In genomic region chr1:21397813-21398188, GRCh38 we compare ENCODE assay signal across 10 cellular contexts. TPM values are rescaled to one million over a fixed set of nuclear protein-coding genes. Genes with fewer than 3 reads are reported as not detected.
DNase-seq lines count a peak whose midpoint lies in the region; ATAC-seq, FAIRE-seq and TF ChIP-seq lines count a peak whose summit lies in the region.
"Had no signal": no experiment of that assay in that cellular context is flagged by ENCODE, and none has a peak within 500 bp of the region (broad histone marks: within the 10 kb centered on the region; RNA-seq: fewer than 3 reads in every experiment).

No MANE protein-coding gene starts in this region.

- peaks cover 3 to 15% (median 8%) of the 10 kb centered on the region in 3 donors for H3K4me1 Mint-ChIP-seq in CD8-positive, alpha-beta memory T cell
- peaks cover 1% of the 10 kb centered on the region for H3K4me1 Mint-ChIP-seq in activated T-helper 2 cell treated with anti-CD3 and anti-CD28 coated beads, Interferon-gamma antibody, Interleukin-2, Interleukin-4, amounts not matched to agents 10 μg/mL and 5 μg/mL and 100 μg/mL, durations not matched to agents 14 hours and 24 hours and 36 hours (ENCODE audit: low read depth)
- H3K4me1 Mint-ChIP-seq in naive thymus-derived CD8-positive, alpha-beta T cell: peaks cover 0 to 14% (median 7%) of the 10 kb centered on the region in 4 donors

- no peaks in the 10 kb centered on the region for H3K4me1 ChIP-seq in CD8-positive, alpha-beta memory T cell (ENCODE audit: insufficient read depth, low read length)
- no peaks in the 10 kb centered on the region for H3K4me1 ChIP-seq in small intestine (ENCODE audit: control insufficient read depth in 2 of 2, insufficient read depth in 1 of 2, low read depth in 1 of 2, low read length in 1 of 2)
- H3K4me1 ChIP-seq: gastrocnemius medialis had no signal

- no peak overlapping the region for H3K27ac ChIP-seq in CD8-positive, alpha-beta memory T cell (ENCODE audit: low read depth, low read length)
- no peak overlapping the region for H3K27ac ChIP-seq in small intestine (ENCODE audit: low read depth in 1 of 2, low read length in 1 of 2)
- H3K27ac ChIP-seq: gastrocnemius medialis had no signal

- no peaks in the 10 kb centered on the region for H3K9me3 ChIP-seq in CD8-positive, alpha-beta memory T cell (ENCODE audit: low read length)
- no peaks in the 10 kb centered on the region for H3K9me3 ChIP-seq in small intestine (ENCODE audit: control insufficient read depth, low read depth)
- H3K9me3 ChIP-seq: gastrocnemius medialis had no signal

- peak overlapping the region; percentile 42 to 94 (median 76) for H3K4me3 Mint-ChIP-seq in CD8-positive, alpha-beta memory T cell
- peak overlapping the region; percentile 23 for H3K4me3 Mint-ChIP-seq in activated T-helper 2 cell treated with anti-CD3 and anti-CD28 coated beads, Interferon-gamma antibody, Interleukin-2, Interleukin-4, amounts not matched to agents 10 μg/mL and 5 μg/mL and 100 μg/mL, durations not matched to agents 14 hours and 24 hours and 36 hours (ENCODE audit: low read depth)
- H3K4me3 Mint-ChIP-seq in naive thymus-derived CD8-positive, alpha-beta T cell: peak overlapping the region; percentile 64 to 86 (median 72)

- TF ChIP-seq CTCF in lower leg skin (IDR thresholded peaks at IDR 0.05): no peak

- H3K36me3 Mint-ChIP-seq in CD8-positive, alpha-beta memory T cell: no peaks in the 10 kb centered on the region
- no peaks in the 10 kb centered on the region for H3K36me3 Mint-ChIP-seq in activated T-helper 2 cell treated with anti-CD3 and anti-CD28 coated beads, Interferon-gamma antibody, Interleukin-2, Interleukin-4, amounts not matched to agents 10 μg/mL and 5 μg/mL and 100 μg/mL, durations not matched to agents 14 hours and 24 hours and 36 hours (ENCODE audit: low read depth)
- H3K36me3 Mint-ChIP-seq in naive thymus-derived CD8-positive, alpha-beta T cell: no peaks in the 10 kb centered on the region

- no peaks in the 10 kb centered on the region for H3K27me3 ChIP-seq in CD8-positive, alpha-beta memory T cell (ENCODE audit: insufficient read depth, low read length, poor library complexity, severe bottlenecking)
- no peaks in the 10 kb centered on the region for H3K27me3 ChIP-seq in small intestine (ENCODE audit: control insufficient read depth in 2 of 2, insufficient read depth in 2 of 2, low read length in 2 of 2)

- peak overlapping the region; percentile 26 for H3K4me3 ChIP-seq in CD8-positive, alpha-beta memory T cell (ENCODE audit: low read length)
- H3K4me3 ChIP-seq in small intestine (ENCODE audit: low read depth in 1 of 2, low read length in 2 of 2) (no peak overlapping the region), lower leg skin (ENCODE audit: low read depth, poor library complexity, severe bottlenecking) (no peak overlapping the region)
- H3K4me3 ChIP-seq: gastrocnemius medialis had no signal

- TF ChIP-seq POLR2A in lower leg skin (IDR thresholded peaks at IDR 0.05): no peak

- POLR2A ChIA-PET in CD8-positive, alpha-beta memory T cell (lab: Charles Lee): no interaction called here
- POLR2A ChIA-PET in naive thymus-derived CD8-positive, alpha-beta T cell (lab: Charles Lee): no interaction called here

- peaks cover 11 to 29% of the 10 kb centered on the region in 2 donors for H3K27me3 Mint-ChIP-seq in CD8-positive, alpha-beta memory T cell
- H3K27me3 Mint-ChIP-seq in activated T-helper 2 cell treated with anti-CD3 and anti-CD28 coated beads, Interferon-gamma antibody, Interleukin-2, Interleukin-4, amounts not matched to agents 10 μg/mL and 5 μg/mL and 100 μg/mL, durations not matched to agents 14 hours and 24 hours and 36 hours (ENCODE audit: low read depth): peaks cover 22% of the 10 kb centered on the region
- peaks cover 0 to 13% (median 3%) of the 10 kb centered on the region in 5 donors for H3K27me3 Mint-ChIP-seq in naive thymus-derived CD8-positive, alpha-beta T cell

- H3K9me3 Mint-ChIP-seq in CD8-positive, alpha-beta memory T cell: no peaks in the 10 kb centered on the region
- H3K9me3 Mint-ChIP-seq in activated T-helper 2 cell treated with anti-CD3 and anti-CD28 coated beads, Interferon-gamma antibody, Interleukin-2, Interleukin-4, amounts not matched to agents 10 μg/mL and 5 μg/mL and 100 μg/mL, durations not matched to agents 14 hours and 24 hours and 36 hours: no peaks in the 10 kb centered on the region
- no peaks in the 10 kb centered on the region for H3K9me3 Mint-ChIP-seq in naive thymus-derived CD8-positive, alpha-beta T cell

- ATAC-seq in naive thymus-derived CD8-positive, alpha-beta T cell: peak; percentile 42 to 50
- ATAC-seq: gastrocnemius medialis had no signal

- DNase-seq in CD8-positive, alpha-beta memory T cell: peak in 2 of 5 donors; percentile 7 to 12
- peak; percentile 79 for DNase-seq in NCI-H146 (lab: John Stamatoyannopoulos, UW)
- DNase-seq in activated T-helper 2 cell treated with anti-CD3 and anti-CD28 coated beads, Interferon-gamma antibody, Interleukin-2, Interleukin-4, amounts not matched to agents 10 μg/mL and 5 μg/mL and 100 μg/mL, durations not matched to agents 14 hours and 24 hours and 36 hours (ENCODE audit: low spot score): no peak
- peak in 6 of 10 donors; percentile 8 to 65 (median 20) for DNase-seq in naive thymus-derived CD8-positive, alpha-beta T cell
- DNase-seq in small intestine: no peak
- DNase-seq in HuH-7 (ENCODE audit: low spot score): no peak
- no peak for DNase-seq in KG1 (lab: John Stamatoyannopoulos, UW)
- DNase-seq in lower leg skin (ENCODE audit: low spot score in 2 of 2): no peak
- DNase-seq: gastrocnemius medialis; stimulated activated naive CD4-positive, alpha-beta T cell treated with Interleukin-2 at 50 U/mL for 16 hours had no signal

- 43 to 60% (median 56%) methylated on average over 13 to 15 of the region's 15 CpGs for WGBS in small intestine, 3 donors
- WGBS in lower leg skin, 2 donors: 39 to 41% methylated on average over 15 of the region's 15 CpGs

- CTCF ChIA-PET in CD8-positive, alpha-beta memory T cell (lab: Charles Lee): no interaction called here

- FAIRE-seq in small intestine (lab: Jason Lieb, UNC): no peak

- H3K36me3 ChIP-seq in CD8-positive, alpha-beta memory T cell (ENCODE audit: insufficient read depth, low read length): no peaks in the 10 kb centered on the region
- H3K36me3 ChIP-seq in small intestine (ENCODE audit: control insufficient read depth in 2 of 2, insufficient read depth in 2 of 2, low read length in 2 of 2): no peaks in the 10 kb centered on the region
- H3K36me3 ChIP-seq: gastrocnemius medialis had no signal

- intact Hi-C loops in activated T-helper 2 cell treated with anti-CD3 and anti-CD28 coated beads, Interferon-gamma antibody, Interleukin-2, Interleukin-4, amounts not matched to agents 10 μg/mL and 5 μg/mL and 100 μg/mL, durations not matched to agents 14 hours and 24 hours and 36 hours (cut with micrococcal nuclease): no loop called here
- intact Hi-C loops in lower leg skin (cut with DNase I; ENCODE audit: low total_unique reads): no loop called here

- H3K27ac Mint-ChIP-seq in CD8-positive, alpha-beta memory T cell: peak overlapping the region in 5 of 8 donors; percentile 17 to 61 (median 47)
- H3K27ac Mint-ChIP-seq in activated T-helper 2 cell treated with anti-CD3 and anti-CD28 coated beads, Interferon-gamma antibody, Interleukin-2, Interleukin-4, amounts not matched to agents 10 μg/mL and 5 μg/mL and 100 μg/mL, durations not matched to agents 14 hours and 24 hours and 36 hours: no peak overlapping the region
- H3K27ac Mint-ChIP-seq in naive thymus-derived CD8-positive, alpha-beta T cell: peak overlapping the region in 5 of 10 donors; percentile 29 to 83 (median 49)

RNA-seq across cellular contexts. Expression of gene NBPF3, which starts 42.1 kb away (rescaled TPM):
- total RNA-seq in CD8-positive, alpha-beta memory T cell: 1 to 10 TPM; 3.9 to 5.5 TPM
- polyA plus RNA-seq in CD8-positive, alpha-beta memory T cell: 8.3 TPM
- 3.9 and 4.3 TPM in 2 replicates for total RNA-seq in activated T-helper 2 cell treated with anti-CD3 and anti-CD28 coated beads, Interferon-gamma antibody, Interleukin-2, Interleukin-4, amounts not matched to agents 10 μg/mL and 5 μg/mL and 100 μg/mL, durations not matched to agents 14 hours and 24 hours and 36 hours
- 10 to 100 TPM; 19.6 to 22.6 TPM for total RNA-seq in naive thymus-derived CD8-positive, alpha-beta T cell
- polyA plus RNA-seq in naive thymus-derived CD8-positive, alpha-beta T cell: 1 to 10 TPM; 5.5 to 5.8 (median 5.7) TPM
- 1 to 10 TPM; 1.4 to 2.7 (median 1.8) TPM for polyA plus RNA-seq in small intestine
- total RNA-seq in lower leg skin: 10 to 100 TPM in 1 of 4 donors, 1 to 10 TPM in 3; 2.6 to 19.7 (median 7.1) TPM

Comparison
In these comparisons a context has a peak if more than half of its experiments do, and no peak if none do; other contexts are left out.
1. DNase-seq: peak in NCI-H146 (single experiment) and naive thymus-derived CD8-positive, alpha-beta T cell (6 of 10); none in activated T-helper 2 cell treated with anti-CD3 and anti-CD28 coated beads, Interferon-gamma antibody, Interleukin-2, Interleukin-4, amounts not matched to agents 10 μg/mL and 5 μg/mL and 100 μg/mL, durations not matched to agents 14 hours and 24 hours and 36 hours (single experiment), small intestine (single experiment), HuH-7 (single experiment), KG1 (single experiment) and lower leg skin (0 of 2).
2. H3K4me3 Mint-ChIP-seq: peak in every context shown above with its lines; median percentile 76 in CD8-positive, alpha-beta memory T cell; 72 in naive thymus-derived CD8-positive, alpha-beta T cell; 23 in activated T-helper 2 cell treated with anti-CD3 and anti-CD28 coated beads, Interferon-gamma antibody, Interleukin-2, Interleukin-4, amounts not matched to agents 10 μg/mL and 5 μg/mL and 100 μg/mL, durations not matched to agents 14 hours and 24 hours and 36 hours.